ENCODE assay signal across 11 cellular contexts in the genomic region with DNA sequence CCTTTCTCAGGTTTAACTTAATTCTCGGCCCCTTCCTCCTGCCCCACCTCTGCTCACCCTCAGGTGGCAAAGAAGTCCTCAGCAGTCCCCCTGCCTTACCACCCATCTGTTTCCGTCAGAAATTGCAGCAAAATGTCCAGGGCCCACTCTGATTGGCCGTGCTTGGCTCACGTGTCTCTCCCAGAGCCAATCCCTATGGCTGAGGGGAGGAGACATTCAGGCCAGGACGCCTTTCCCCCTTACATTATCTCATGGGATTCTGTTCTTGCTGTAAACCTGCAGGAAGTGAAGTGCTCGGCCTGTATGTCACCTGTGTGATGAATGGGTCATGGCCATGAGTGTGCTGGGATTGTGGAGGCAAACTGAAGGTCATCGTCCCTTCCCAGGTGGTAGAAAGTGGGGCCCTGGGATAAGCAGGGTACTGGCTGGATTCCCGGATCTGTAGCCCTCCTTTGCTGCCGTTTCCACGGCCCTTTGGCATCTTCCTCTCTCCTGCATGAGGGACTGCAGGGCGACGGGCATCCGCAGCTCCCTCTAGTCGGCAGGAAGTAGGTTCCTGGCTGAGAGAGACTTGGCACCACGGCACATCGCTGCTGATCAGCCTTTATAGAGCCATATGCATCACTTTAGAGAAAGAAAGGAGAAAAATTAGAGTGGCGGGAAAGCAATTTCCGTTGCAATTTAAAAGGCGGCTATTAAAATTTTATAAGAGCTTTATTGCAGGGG.
DNase-seq lines count a peak whose midpoint lies in the region; ATAC-seq and TF ChIP-seq lines count a peak whose summit lies in the region.
"Had no signal": no experiment of that assay in that cellular context is flagged by ENCODE, and none has a peak within 500 bp of the region (broad histone marks: within the 10 kb centered on the region; RNA-seq: fewer than 3 reads in every experiment).

No MANE protein-coding gene starts in this region.

- DNase-seq in HCT116 (ENCODE audit: low read depth, low spot score), result no peak
- DNase-seq in RWPE2 (ENCODE audit: low spot score), result no peak
- no peak for DNase-seq in glutamatergic neuron
- DNase-seq in prostate gland (ENCODE audit: low spot score), result peak; percentile 34
- DNase-seq in heart left ventricle, result no peak
- no peak for DNase-seq in retina
- DNase-seq: T1000 had no signal

- no peaks in the 10 kb centered on the region for H4K20me1 ChIP-seq in HCT116 (ENCODE audit: insufficient read depth)

- H3K9me3 Mint-ChIP-seq in glutamatergic neuron (ENCODE audit: unreplicated experiment), result peaks cover 7% of the 10 kb centered on the region
- H3K9me3 Mint-ChIP-seq: natural killer cell treated with Interleukin-12 subunit alpha and Interleukin-12 subunit beta and Interleukin-15 and Interleukin-18, amount 100 ng/mL, for 72 hours had no signal

- BruUV-seq in HCT116 (replicated peaks; lab: Mats Ljungman, UMichigan), result no TSS peak

- CTCF ChIA-PET in HCT116 (lab: Charles Lee), result no interaction called here

- no peaks in the 10 kb centered on the region for H3K27me3 Mint-ChIP-seq in glutamatergic neuron (ENCODE audit: unreplicated experiment)
- H3K27me3 Mint-ChIP-seq: natural killer cell treated with Interleukin-12 subunit alpha and Interleukin-12 subunit beta and Interleukin-15 and Interleukin-18, amount 100 ng/mL, for 72 hours had no signal

- 53% methylated on average over 18 of the region's 19 CpGs for WGBS in prostate gland
- WGBS in heart left ventricle, 4 donors, result 82 to 90% (median 84%) methylated on average over 19 of the region's 19 CpGs

- H3K9me3 ChIP-seq in HCT116 (ENCODE audit: control insufficient read depth in 1 of 2, insufficient read depth in 1 of 2, low read depth in 1 of 2, low read length in 2 of 2) (no peaks in the 10 kb centered on the region), RWPE2 (ENCODE audit: severe bottlenecking) (no peaks in the 10 kb centered on the region), prostate gland (no peaks in the 10 kb centered on the region), heart left ventricle (no peaks in the 10 kb centered on the region)
- H3K9me3 ChIP-seq: esophagus muscularis mucosa had no signal

- H3K27me3 ChIP-seq in HCT116 (ENCODE audit: insufficient read depth, low read length) (no peaks in the 10 kb centered on the region), RWPE2 (ENCODE audit: insufficient read depth, poor library complexity, severe bottlenecking) (no peaks in the 10 kb centered on the region), prostate gland (replicated peaks; ENCODE audit: insufficient read depth) (no peaks in the 10 kb centered on the region), heart left ventricle (no peaks in the 10 kb centered on the region)
- H3K27me3 ChIP-seq: esophagus muscularis mucosa had no signal

- TF ChIP-seq POLR2A in HCT116 (IDR thresholded peaks at IDR 0.05; ENCODE audit: borderline replicate concordance, extremely low read depth, insufficient read depth, insufficient read length) (no peak), prostate gland (IDR thresholded peaks at IDR 0.05) (no peak), heart left ventricle (IDR thresholded peaks at IDR 0.05) (no peak), GM18505 (IDR thresholded peaks at IDR 0.05; ENCODE audit: borderline replicate concordance, extremely low read depth, insufficient read depth, insufficient read length) (no peak)

- H3K4me1 Mint-ChIP-seq in glutamatergic neuron (ENCODE audit: low read depth, unreplicated experiment), result peaks cover 30% of the 10 kb centered on the region

- H3K4me3 ChIP-seq in HCT116 (replicated peaks in 1 of 2; ENCODE audit: low read depth in 1 of 2, low read length in 2 of 2), result no peak overlapping the region
- H3K4me3 ChIP-seq in RWPE2 (ENCODE audit: severe bottlenecking), result no peak overlapping the region
- no peak overlapping the region for H3K4me3 ChIP-seq in prostate gland
- H3K4me3 ChIP-seq in heart left ventricle, result no peak overlapping the region
- H3K4me3 ChIP-seq: esophagus muscularis mucosa had no signal

- no peaks in the 10 kb centered on the region for H3K9me2 ChIP-seq in HCT116 (ENCODE audit: insufficient read depth)

- TF ChIP-seq CTCF in HCT116 (IDR thresholded peaks at IDR 0.05 in 2 of 3, conservative IDR thresholded peaks at IDR 0.05 in 1 of 3; ENCODE audit: borderline replicate concordance in 1 of 3, insufficient read depth in 1 of 3, low read depth in 2 of 3, low read length in 2 of 3) (no peak), RWPE2 (IDR thresholded peaks at IDR 0.05; ENCODE audit: poor library complexity, severe bottlenecking) (no peak), glutamatergic neuron (IDR thresholded peaks at IDR 0.05; ENCODE audit: partially characterized antibody, unreplicated experiment) (no peak), prostate gland (IDR thresholded peaks at IDR 0.05) (no peak), heart left ventricle (IDR thresholded peaks at IDR 0.05) (no peak)

- H3K27ac ChIP-seq in HCT116 (ENCODE audit: low read depth, low read length) (no peak overlapping the region), RWPE2 (ENCODE audit: poor library complexity, severe bottlenecking) (peak overlapping the region; percentile 28), prostate gland (no peak overlapping the region), heart left ventricle (no peak overlapping the region)
- H3K27ac ChIP-seq: esophagus muscularis mucosa had no signal

- POLR2A ChIA-PET in HCT116 (lab: Charles Lee), result interaction anchor here (0.6 to 1.0 kb wide), 2 partner anchors 12 to 21 kb away, joined by 3 read pairs; no protein-coding TSS in a partner anchor

- H2AFZ ChIP-seq in HCT116 (ENCODE audit: low read depth, low read length, poor library complexity, severe bottlenecking), result no peak overlapping the region

- H3K9ac ChIP-seq in HCT116 (ENCODE audit: low read length), result no peak overlapping the region

- RAD21 ChIA-PET in HCT116 (lab: Charles Lee; ENCODE audit: low non-redundant PET in 1 of 2, low total read pairs in 2 of 2, uncharacterized antibody in 2 of 2, unreplicated experiment in 2 of 2), result no interaction called here

- H3K4me3 Mint-ChIP-seq in glutamatergic neuron (ENCODE audit: unreplicated experiment), result peak overlapping the region; percentile 22
- H3K4me3 Mint-ChIP-seq: natural killer cell treated with Interleukin-12 subunit alpha and Interleukin-12 subunit beta and Interleukin-15 and Interleukin-18, amount 100 ng/mL, for 72 hours had no signal

- no peak overlapping the region for H3K4me2 ChIP-seq in HCT116 (ENCODE audit: low read length)

- H3K4me1 ChIP-seq in HCT116 (ENCODE audit: control insufficient read depth in 1 of 2, insufficient read depth in 2 of 2, low read length in 2 of 2), result peaks cover 0 to 14% of the 10 kb centered on the region in 2 experiments; a peak in 1 of 4 replicates
- H3K4me1 ChIP-seq in RWPE2 (ENCODE audit: insufficient read depth, poor library complexity, severe bottlenecking), result peaks cover 20% of the 10 kb centered on the region
- H3K4me1 ChIP-seq in prostate gland (replicated peaks), result no peaks in the 10 kb centered on the region
- H3K4me1 ChIP-seq in heart left ventricle, result peaks cover 0 to 17% (median 8%) of the 10 kb centered on the region in 12 donors

- ATAC-seq in HCT116 (peak; percentile 63), RWPE2 (ENCODE audit: low read depth) (peak; percentile 46; the same call in 2 of the 3 replicates), heart left ventricle (no peak), GM18873 (IDR thresholded peaks at IDR 0.05; ENCODE audit: low FRiP score, unreplicated experiment) (no peak), GM18505 (IDR thresholded peaks at IDR 0.05; ENCODE audit: unreplicated experiment) (no peak)
- ATAC-seq: natural killer cell treated with Interleukin-12 subunit alpha and Interleukin-12 subunit beta and Interleukin-15 and Interleukin-18, amount 100 ng/mL, for 72 hours had no signal

- no peaks in the 10 kb centered on the region for H3K36me3 Mint-ChIP-seq in glutamatergic neuron (ENCODE audit: unreplicated experiment)
- H3K36me3 Mint-ChIP-seq: natural killer cell treated with Interleukin-12 subunit alpha and Interleukin-12 subunit beta and Interleukin-15 and Interleukin-18, amount 100 ng/mL, for 72 hours had no signal

- no peak for TF ChIP-seq RAD21 in HCT116 (IDR thresholded peaks at IDR 0.05; ENCODE audit: low read depth)

- H3K36me3 ChIP-seq in HCT116 (ENCODE audit: control insufficient read depth in 1 of 2, insufficient read depth in 2 of 2, low read length in 2 of 2), result no peaks in the 10 kb centered on the region
- peaks cover 24% of the 10 kb centered on the region for H3K36me3 ChIP-seq in RWPE2 (ENCODE audit: low read depth)
- no peaks in the 10 kb centered on the region for H3K36me3 ChIP-seq in prostate gland
- H3K36me3 ChIP-seq in heart left ventricle, result no peaks in the 10 kb centered on the region

- intact Hi-C loops in HCT116 (cut with micrococcal nuclease), result no loop called here
- intact Hi-C loops in prostate gland (cut with DNase I), result no loop called here
- intact Hi-C loops in heart left ventricle (cut with DNase I), result no loop called here

- peaks cover 24% of the 10 kb centered on the region; the same call in 1 of the 2 replicates for H3K79me2 ChIP-seq in HCT116 (ENCODE audit: insufficient read depth, low read length)

- peak overlapping the region; percentile 59 for H3K27ac Mint-ChIP-seq in glutamatergic neuron (ENCODE audit: unreplicated experiment)
- H3K27ac Mint-ChIP-seq: natural killer cell treated with Interleukin-12 subunit alpha and Interleukin-12 subunit beta and Interleukin-15 and Interleukin-18, amount 100 ng/mL, for 72 hours had no signal

TF ChIP-seq in HCT116, 20 proteins besides CTCF, POLR2A, EP300 and RAD21:
- TF ChIP-seq TCF7L2 (IDR thresholded peaks at IDR 0.05; ENCODE audit: borderline replicate concordance, extremely low read depth, insufficient read depth, insufficient read length) (no peak), SRF (IDR thresholded peaks at IDR 0.05; ENCODE audit: low read depth) (no peak), FOSL1 (IDR thresholded peaks at IDR 0.05; ENCODE audit: low read depth) (no peak), CEBPB (IDR thresholded peaks at IDR 0.05; ENCODE audit: low read depth) (no peak), CBX3 (IDR thresholded peaks at IDR 0.05; ENCODE audit: low read depth) (no peak), JUND (IDR thresholded peaks at IDR 0.05) (no peak), ZNF274 (IDR thresholded peaks at IDR 0.05; ENCODE audit: low read depth, low read length) (no peak)
- TF ChIP-seq, protein P1, sequence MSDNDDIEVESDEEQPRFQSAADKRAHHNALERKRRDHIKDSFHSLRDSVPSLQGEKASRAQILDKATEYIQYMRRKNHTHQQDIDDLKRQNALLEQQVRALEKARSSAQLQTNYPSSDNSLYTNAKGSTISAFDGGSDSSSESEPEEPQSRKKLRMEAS (IDR thresholded peaks at IDR 0.05), result no peak
- TF ChIP-seq, protein P2, sequence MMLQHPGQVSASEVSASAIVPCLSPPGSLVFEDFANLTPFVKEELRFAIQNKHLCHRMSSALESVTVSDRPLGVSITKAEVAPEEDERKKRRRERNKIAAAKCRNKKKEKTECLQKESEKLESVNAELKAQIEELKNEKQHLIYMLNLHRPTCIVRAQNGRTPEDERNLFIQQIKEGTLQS (IDR thresholded peaks at IDR 0.05), result no peak

Comparison
In these comparisons a context has a peak if more than half of its experiments do, and no peak if none do; other contexts are left out.
1. ATAC-seq: peak in HCT116 (single experiment) and RWPE2 (single experiment); none in heart left ventricle (0 of 4), GM18873 (single experiment) and GM18505 (single experiment).